Comparison of ENCODE assay signal across 11 cellular contexts in the genomic region with DNA sequence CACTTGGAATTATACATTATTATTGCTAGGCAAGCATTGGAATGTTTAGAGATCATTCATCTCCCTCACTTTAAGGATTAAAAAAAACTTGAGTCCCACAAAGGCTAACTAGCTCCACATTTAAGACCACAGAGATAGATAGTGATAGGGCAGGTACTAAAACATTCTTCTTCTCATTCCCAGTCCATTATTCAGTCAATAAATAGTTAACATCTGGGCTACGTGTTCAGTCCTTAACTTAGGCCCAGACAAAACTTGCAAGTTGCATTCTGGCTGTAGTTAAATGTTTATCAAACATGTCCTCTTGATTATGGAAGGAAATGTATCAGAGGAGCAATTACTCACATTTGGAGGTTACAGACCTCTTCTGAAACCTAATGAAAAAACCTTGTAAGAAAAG. TPM values are rescaled to one million over a fixed set of nuclear protein-coding genes. Genes with fewer than 3 reads are reported as not detected.
DNase-seq lines count a peak whose midpoint lies in the region; ATAC-seq and TF ChIP-seq lines count a peak whose summit lies in the region.
"Had no signal": no experiment of that assay in that cellular context is flagged by ENCODE, and none has a peak within 500 bp of the region (broad histone marks: within the 10 kb centered on the region; RNA-seq: fewer than 3 reads in every experiment).

No MANE protein-coding gene starts in this region.

- H4K20me1 ChIP-seq in IMR-90 (ENCODE audit: insufficient read depth, low read length), result no peaks in the 10 kb centered on the region

- TF ChIP-seq RAD21 in IMR-90 (IDR thresholded peaks at IDR 0.05; ENCODE audit: low read length), result no peak

- TF ChIP-seq EP300 in tibial nerve (IDR thresholded peaks at IDR 0.05), result no peak

- POLR2A ChIA-PET in IMR-90 (lab: Charles Lee; ENCODE audit: unreplicated experiment), result no interaction called here

- in situ Hi-C loops in IMR-90 (cut with MboI; ENCODE audit: low sequenced_read_pairs), result loop anchor here (25.0 kb wide), 1 partner anchor 513 kb away; no protein-coding TSS in a partner anchor

- H3K36me3 ChIP-seq in IMR-90 (ENCODE audit: control insufficient read depth, insufficient read depth, low read length), result peaks cover 12% of the 10 kb centered on the region
- no peaks in the 10 kb centered on the region for H3K36me3 ChIP-seq in muscle layer of duodenum (ENCODE audit: control insufficient read depth in 1 of 2, insufficient read depth in 2 of 2, low read length in 2 of 2)
- peaks cover 0 to 12% (median 0%) of the 10 kb centered on the region in 3 donors for H3K36me3 ChIP-seq in tibial nerve

- intact Hi-C loops in IMR-90 (cut with micrococcal nuclease), result loop anchor here (2.0 to 5.0 kb wide), 3 partner anchors 81 to 298 kb away; a partner anchor contains a TSS

- peak overlapping the region; percentile 55; the same call in 1 of the 2 replicates for H3K56ac ChIP-seq in IMR-90 (ENCODE audit: extremely low read depth, insufficient read depth, low read length)

- H3K4me2 ChIP-seq in IMR-90 (ENCODE audit: low read depth, low read length), result peak overlapping the region; percentile 86

- H2BK15ac ChIP-seq in IMR-90 (ENCODE audit: low read depth, low read length), result no peak overlapping the region

- H3K4me3 ChIP-seq in IMR-90 (ENCODE audit: insufficient read depth, low read depth, low read length) (peak overlapping the region; percentile 99), coronary artery (peak overlapping the region; percentile 83), muscle layer of duodenum (ENCODE audit: low read depth in 1 of 2, low read length in 2 of 2) (peak overlapping the region; percentile 71 to 73), tibial nerve (peak overlapping the region; percentile 6 to 77 (median 66))

- peak overlapping the region; percentile 53; the same call in 1 of the 2 replicates for H3K23ac ChIP-seq in IMR-90 (ENCODE audit: low read depth, low read length)

- H3K9me3 ChIP-seq in IMR-90 (ENCODE audit: control insufficient read depth, insufficient read depth, low read length) (no peaks in the 10 kb centered on the region), muscle layer of duodenum (ENCODE audit: control insufficient read depth in 1 of 2, low read length in 2 of 2) (no peaks in the 10 kb centered on the region), tibial nerve (no peaks in the 10 kb centered on the region)

- BruUV-seq in IMR-90 (replicated peaks; lab: Mats Ljungman, UMichigan), result no TSS peak

- H2AK5ac ChIP-seq in IMR-90 (ENCODE audit: low read depth, low read length), result no peak overlapping the region

- H3K4me1 ChIP-seq in IMR-90 (ENCODE audit: control insufficient read depth, insufficient read depth, low read length) (peaks cover 10% of the 10 kb centered on the region), muscle layer of duodenum (ENCODE audit: control insufficient read depth in 1 of 2, insufficient read depth in 2 of 2, low read length in 2 of 2) (peaks cover 3 to 13% of the 10 kb centered on the region in 2 donors), tibial nerve (peaks cover 0 to 28% (median 0%) of the 10 kb centered on the region in 4 donors)

- peak overlapping the region; percentile 25; the same call in 1 of the 2 replicates for H3K4ac ChIP-seq in IMR-90 (ENCODE audit: low read depth, low read length)

- peak overlapping the region; percentile 97; the same call in 1 of the 2 replicates for H3K9ac ChIP-seq in IMR-90 (ENCODE audit: low read depth, low read length)

- H3K27ac ChIP-seq in IMR-90 (ENCODE audit: insufficient read depth, low read length) (no peak overlapping the region), coronary artery (peak overlapping the region; percentile 27 to 30), muscle layer of duodenum (ENCODE audit: low read length) (peak overlapping the region; percentile 85), tibial nerve (peak overlapping the region in 2 of 4 donors; percentile 95)

- peak; percentile 43 for DNase-seq in IMR-90
- DNase-seq in coronary artery (ENCODE audit: low spot score), result no peak
- no peak for DNase-seq in tibial nerve (ENCODE audit: low spot score in 2 of 2)
- DNase-seq in 8988T, result no peak
- no peak for DNase-seq in NCI-H2196 (lab: John Stamatoyannopoulos, UW; ENCODE audit: unreplicated experiment)
- DNase-seq: amniotic stem cell; NCI-H187; stimulated activated naive CD4-positive, alpha-beta T cell treated with Interleukin-2 at 50 U/mL for 16 hours had no signal

- dilution Hi-C loops in IMR-90 (cut with HindIII; ENCODE audit: low sequenced_read_pairs, unreplicated experiment), result no loop called here

- ATAC-seq in IMR-90 (ENCODE audit: low read depth) (peak; percentile 15), GM19452 (IDR thresholded peaks at IDR 0.05; ENCODE audit: unreplicated experiment) (no peak)

- peak overlapping the region; percentile 4 to 91; a peak in 1 of 4 replicates for H4K8ac ChIP-seq in IMR-90 (ENCODE audit: low read depth in 2 of 2, low read length in 2 of 2)

- no peaks in the 10 kb centered on the region for H3K9me1 ChIP-seq in IMR-90 (ENCODE audit: insufficient read depth, low read length)

- no peaks in the 10 kb centered on the region for H3K27me3 ChIP-seq in IMR-90 (ENCODE audit: control insufficient read depth, insufficient read depth, low read length)
- no peaks in the 10 kb centered on the region for H3K27me3 ChIP-seq in muscle layer of duodenum (ENCODE audit: low read depth, low read length)
- no peaks in the 10 kb centered on the region for H3K27me3 ChIP-seq in tibial nerve

- H4K5ac ChIP-seq in IMR-90 (ENCODE audit: low read depth, low read length), result no peak overlapping the region

- H2BK5ac ChIP-seq in IMR-90 (ENCODE audit: low read depth, low read length, poor library complexity, severe bottlenecking), result peak overlapping the region; percentile 89

- H3K18ac ChIP-seq in IMR-90 (ENCODE audit: low read depth, low read length), result peak overlapping the region; percentile 34; the same call in 1 of the 2 replicates

- H3K14ac ChIP-seq in IMR-90 (replicated peaks; ENCODE audit: low read depth, low read length), result 0 out of 2 replicates have a peak overlapping the region, but pooled peaks have one; percentile 26

- TF ChIP-seq CTCF in IMR-90 (conservative IDR thresholded peaks at IDR 0.05; ENCODE audit: low read depth, low read length) (no peak), coronary artery (IDR thresholded peaks at IDR 0.05) (no peak), tibial nerve (IDR thresholded peaks at IDR 0.05) (no peak)

- no peak overlapping the region for H2BK20ac ChIP-seq in IMR-90 (ENCODE audit: low read depth, low read length)

- no peak overlapping the region for H2AFZ ChIP-seq in IMR-90 (replicated peaks; ENCODE audit: low read length, poor library complexity)

- TF ChIP-seq POLR2A in IMR-90 (IDR thresholded peaks at IDR 0.05; ENCODE audit: low read depth, low read length) (no peak), tibial nerve (IDR thresholded peaks at IDR 0.05) (no peak)

- H3K79me1 ChIP-seq in IMR-90 (ENCODE audit: low read depth in 1 of 2, low read length in 2 of 2), result peaks cover 10 to 27% of the 10 kb centered on the region in 2 experiments; a peak in 2 of 4 replicates

- no peak overlapping the region for H2AK9ac ChIP-seq in IMR-90 (replicated peaks; ENCODE audit: low read depth, low read length, poor library complexity)

- CTCF ChIA-PET in IMR-90 (lab: Yijun Ruan, JAX), result interaction anchor here (0.5 to 0.6 kb wide), 2 partner anchors 32 to 42 kb away, joined by 3 to 5 read pairs; no protein-coding TSS in a partner anchor

- no peak overlapping the region; the same call in 1 of the 2 replicates for H2BK120ac ChIP-seq in IMR-90 (ENCODE audit: low read depth, low read length)

- no CpG with 5 or more reads among the region's 1 CpG for WGBS in IMR-90 (ENCODE audit: extremely low coverage in 2 of 2, insufficient read length in 1 of 2), 2 experiments
- 7 to 10% methylated on average over 1 of the region's 1 CpG for WGBS in tibial nerve, 2 donors

- no peak overlapping the region for H4K91ac ChIP-seq in IMR-90 (ENCODE audit: insufficient read depth, low read depth, low read length)

TF ChIP-seq in IMR-90, 13 proteins besides CTCF, POLR2A, EP300 and RAD21 (continues in another document):
- TF ChIP-seq RCOR1 (IDR thresholded peaks at IDR 0.05; ENCODE audit: insufficient replicate concordance, low read length), result no peak
- TF ChIP-seq, protein P1, sequence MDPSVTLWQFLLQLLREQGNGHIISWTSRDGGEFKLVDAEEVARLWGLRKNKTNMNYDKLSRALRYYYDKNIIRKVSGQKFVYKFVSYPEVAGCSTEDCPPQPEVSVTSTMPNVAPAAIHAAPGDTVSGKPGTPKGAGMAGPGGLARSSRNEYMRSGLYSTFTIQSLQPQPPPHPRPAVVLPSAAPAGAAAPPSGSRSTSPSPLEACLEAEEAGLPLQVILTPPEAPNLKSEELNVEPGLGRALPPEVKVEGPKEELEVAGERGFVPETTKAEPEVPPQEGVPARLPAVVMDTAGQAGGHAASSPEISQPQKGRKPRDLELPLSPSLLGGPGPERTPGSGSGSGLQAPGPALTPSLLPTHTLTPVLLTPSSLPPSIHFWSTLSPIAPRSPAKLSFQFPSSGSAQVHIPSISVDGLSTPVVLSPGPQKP (IDR thresholded peaks at IDR 0.05; ENCODE audit: borderline replicate concordance, low read depth, low read length), result no peak
- no peak for TF ChIP-seq CEBPB (IDR thresholded peaks at IDR 0.05; ENCODE audit: low read depth, low read length)
- TF ChIP-seq RFX5 (IDR thresholded peaks at IDR 0.05; ENCODE audit: low read depth, low read length), result no peak
- no peak for TF ChIP-seq SMC3 (IDR thresholded peaks at IDR 0.05; ENCODE audit: low read depth, low read length)
- TF ChIP-seq MAFK (IDR thresholded peaks at IDR 0.05; ENCODE audit: low read depth, low read length), result no peak
- TF ChIP-seq BHLHE40 (IDR thresholded peaks at IDR 0.05; ENCODE audit: low read depth, low read length), result no peak
- no peak for TF ChIP-seq MXI1 (IDR thresholded peaks at IDR 0.05; ENCODE audit: borderline replicate concordance, low read depth, low read length)
- no peak for TF ChIP-seq NFE2L2 (IDR thresholded peaks at IDR 0.05; ENCODE audit: low read depth, low read length)
- no peak for TF ChIP-seq FOS (IDR thresholded peaks at IDR 0.05; ENCODE audit: low read depth, low read length)

RNA-seq across cellular contexts. Expression of a gene that starts 2.4 kb away (rescaled TPM):
- total RNA-seq in IMR-90 (2012; rRNA removed), result 6.1 and 11.1 TPM in 2 replicates
- 10.1 and 10.5 TPM in 2 replicates for polyA plus RNA-seq in IMR-90 (2012; rRNA removed)
- polyA plus RNA-seq in IMR-90 (2012; cell fraction: cytosol; rRNA removed), result 5.0 and 5.5 TPM in 2 replicates
- 2.0 and 3.3 TPM in 2 replicates for polyA plus RNA-seq in IMR-90 (2012; cell fraction: nucleus; rRNA removed; ENCODE audit: low replicate concordance)
- 10 to 100 TPM; 15.3 to 24.3 (median 21.8) TPM for total RNA-seq in tibial nerve

RNA-seq across cellular contexts. Expression of a gene that starts 17.6 kb away (rescaled TPM):
- not detected in 2 replicates for total RNA-seq in IMR-90 (2012; rRNA removed)
- polyA plus RNA-seq in IMR-90 (2012; rRNA removed), result not detected in 2 replicates
- polyA plus RNA-seq in IMR-90 (2012; cell fraction: cytosol; rRNA removed), result not detected in 2 replicates
- not detected in 2 replicates for polyA plus RNA-seq in IMR-90 (2012; cell fraction: nucleus; rRNA removed; ENCODE audit: low replicate concordance)
- not detected for total RNA-seq in tibial nerve
- total RNA-seq: lung microvascular endothelial cell had no signal

RNA-seq across cellular contexts. Expression of a gene that starts 33.4 kb away (rescaled TPM):
- 48.9 and 53.6 TPM in 2 replicates for total RNA-seq in IMR-90 (2012; rRNA removed)
- polyA plus RNA-seq in IMR-90 (2012; rRNA removed), result 99.0 and 121 TPM in 2 replicates
- polyA plus RNA-seq in IMR-90 (2012; cell fraction: cytosol; rRNA removed), result 55.1 and 97.0 TPM in 2 replicates
- polyA plus RNA-seq in IMR-90 (2012; cell fraction: nucleus; rRNA removed; ENCODE audit: low replicate concordance), result 41.5 and 59.6 TPM in 2 replicates
- 1 to 10 TPM in 2 of 4 donors, under 1 TPM in 1, not detected in 1; 0.44 to 4.0 (median 1.8) TPM for total RNA-seq in tibial nerve

Comparison
In these comparisons a context has a peak if more than half of its experiments do, and no peak if none do; other contexts are left out.
1. RNA of a gene that starts 33.4 kb away (total RNA-seq): 48.9 to 53.6 TPM in IMR-90; 0.44 to 4.0 TPM in tibial nerve; every median in the first group is over 10 times any median in the second.
2. Peak in every context shown above with its lines, with median percentiles within 50 percentile points of each other: H3K4me3 ChIP-seq.